Comparison of ENCODE assay signal across 26 cellular contexts in the genomic region with DNA sequence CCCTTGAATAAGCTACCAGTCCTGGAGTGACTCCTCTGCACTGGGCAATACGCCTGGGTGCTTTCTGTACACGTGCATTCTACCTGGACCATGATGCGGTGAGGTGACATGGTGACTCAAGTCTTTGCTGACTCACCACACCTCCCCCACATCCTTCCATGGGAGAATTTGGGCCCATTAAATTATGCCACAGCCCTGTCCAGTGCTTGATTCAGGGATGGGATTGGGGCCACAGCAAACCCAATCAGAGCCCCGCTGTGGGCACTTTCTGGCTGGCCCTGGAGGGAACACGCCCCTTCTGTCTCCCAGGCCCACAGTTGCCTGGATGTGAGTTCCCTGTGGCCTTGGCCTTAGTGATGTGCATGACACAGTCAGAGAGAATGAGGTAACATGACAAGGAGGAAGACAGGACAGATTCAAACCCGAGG.
DNase-seq lines count a peak whose midpoint lies in the region; ATAC-seq lines count a peak whose summit lies in the region.
"Had no signal": no experiment of that assay in that cellular context is flagged by ENCODE, and none has a peak within 500 bp of the region (broad histone marks: within the 10 kb centered on the region; RNA-seq: fewer than 3 reads in every experiment).

No MANE protein-coding gene starts in this region.

- peak overlapping the region; percentile 39 for H3K27ac ChIP-seq in epithelial cell of prostate
- no peak overlapping the region for H3K27ac ChIP-seq in SJCRH30
- H3K27ac ChIP-seq: ascending aorta, neural progenitor cell, sigmoid colon, testis, WERI-Rb-1 had no signal

- H3K4me3 ChIP-seq in SJCRH30, result no peak overlapping the region
- H3K4me3 ChIP-seq: ascending aorta, HAP-1, neural progenitor cell, sigmoid colon, testis had no signal

- H3K27me3 ChIP-seq in SJCRH30, result no peaks in the 10 kb centered on the region
- H3K27me3 ChIP-seq: ascending aorta, BE2C, neural progenitor cell, sigmoid colon, testis had no signal

- no peaks in the 10 kb centered on the region for H3K9me3 ChIP-seq in SJCRH30 (replicated peaks)
- H3K9me3 ChIP-seq: ascending aorta, BE2C, testis had no signal

- in situ Hi-C loops in Caki2 (cut with HindIII; ENCODE audit: low pct_unique_long_range_greater_than_20kb, low sequenced_read_pairs), result no loop called here

- H3K4me1 ChIP-seq in SJCRH30, result no peaks in the 10 kb centered on the region
- H3K4me1 ChIP-seq: ascending aorta, BE2C, HAP-1, sigmoid colon, testis had no signal

- DNase-seq in Caki2 (ENCODE audit: low read depth), result peak; percentile 63
- peak; percentile 82 for DNase-seq in M059J (ENCODE audit: low read depth)
- DNase-seq in epithelial cell of prostate (ENCODE audit: low read depth, low spot score), result peak; percentile 70
- peak; percentile 33 for DNase-seq in left kidney (ENCODE audit: low read depth, low spot score)
- no peak for DNase-seq in SJCRH30
- DNase-seq in RKO (ENCODE audit: low spot score), result no peak
- DNase-seq: activated CD4-positive, alpha-beta T cell treated with anti-CD3 and anti-CD28 coated beads for 48 hours; activated effector memory CD4-positive, alpha-beta T cell treated with anti-CD3 and anti-CD28 coated beads, Interleukin-2, amount 50 U/mL, for 16 hours; activated naive CD8-positive, alpha-beta T cell treated with anti-CD3 and anti-CD28 coated beads, Interleukin-2, amount 10 ng/mL, durations not matched to agents 7 days and 5 days; activated T-cell treated with anti-CD3 and anti-CD28 coated beads, Interleukin-2, amount 50 U/mL, for 1 hour; BE2C; caudate nucleus; endodermal cell; head of caudate nucleus; NCI-H446 treated with DMSO at 0.1 percent for 48 hours; SHP77; sigmoid colon; stimulated activated CD4-positive, alpha-beta T cell treated with anti-CD3 and anti-CD28 coated beads, Interleukin-15, amount 100 ng/mL, for 24 hours; stimulated activated naive CD4-positive, alpha-beta T cell; testis; WERI-Rb-1 had no signal

- no peak for ATAC-seq in HG03432 (IDR thresholded peaks at IDR 0.05; ENCODE audit: unreplicated experiment)
- no peak for ATAC-seq in GM18873 (IDR thresholded peaks at IDR 0.05; ENCODE audit: low FRiP score, unreplicated experiment)

- no peaks in the 10 kb centered on the region for H3K36me3 ChIP-seq in SJCRH30
- H3K36me3 ChIP-seq: ascending aorta, BE2C, HAP-1, neural progenitor cell, sigmoid colon, WERI-Rb-1 had no signal

Comparison
In these comparisons a context has a peak if more than half of its experiments do, and no peak if none do; other contexts are left out.
1. DNase-seq: peak in Caki2 (single experiment), M059J (single experiment), epithelial cell of prostate (single experiment) and left kidney (single experiment); none in SJCRH30 (0 of 2) and RKO (single experiment).